Comparison of ENCODE assay signal across 8 cellular contexts in genomic region chr1:16514107-16515055, GRCh38. TPM values are rescaled to one million over a fixed set of nuclear protein-coding genes. Genes with fewer than 3 reads are reported as not detected.
A peak's percentile ranks its signal among the peaks of the same experiment; 100 is the strongest.
DNase-seq lines count a peak whose midpoint lies in the region; ATAC-seq and TF ChIP-seq lines count a peak whose summit lies in the region.
"Not testable (repeated sequence)": the region's sequence is repeated elsewhere in the genome, so short reads cannot be mapped to it uniquely, and the experiment has no call there.

Gene RNU1-1, minus strand, starts transcription at chr1:16514285.

- not testable (repeated sequence) for H3K9me3 Mint-ChIP-seq in activated CD4-positive, alpha-beta memory T cell treated with anti-CD3 and anti-CD28 coated beads, Interleukin-2, amount 10 ng/mL, durations not matched to agents 7 days and 5 days; stimulated activated naive B cell treated with anti-CD40 and anti-IgM and Interleukin-4, amounts not matched to agents 10 μg/mL and 1 μg/mL and 100 μg/mL, for 72 hours

- H3K36me3 Mint-ChIP-seq in activated CD4-positive, alpha-beta memory T cell treated with anti-CD3 and anti-CD28 coated beads, Interleukin-2, amount 10 ng/mL, durations not matched to agents 7 days and 5 days (ENCODE audit: low read depth); stimulated activated naive B cell treated with anti-CD40 and anti-IgM and Interleukin-4, amounts not matched to agents 10 μg/mL and 1 μg/mL and 100 μg/mL, for 72 hours: not testable (repeated sequence)

- H3K27me3 Mint-ChIP-seq in activated CD4-positive, alpha-beta memory T cell treated with anti-CD3 and anti-CD28 coated beads, Interleukin-2, amount 10 ng/mL, durations not matched to agents 7 days and 5 days = peaks cover 25% of the 10 kb centered on the region
- H3K27me3 Mint-ChIP-seq in stimulated activated naive B cell treated with anti-CD40 and anti-IgM and Interleukin-4, amounts not matched to agents 10 μg/mL and 1 μg/mL and 100 μg/mL, for 72 hours = peaks cover 11 to 25% of the 10 kb centered on the region in 2 donors

- not testable (repeated sequence) for H4K20me1 ChIP-seq in Karpas-422 (ENCODE audit: insufficient read depth, low read depth, low read length); OCI-LY1 (ENCODE audit: insufficient read depth, low read length)

- TF ChIP-seq CTCF in OCI-LY1 (IDR thresholded peaks at IDR 0.05; ENCODE audit: low read length); parathyroid adenoma (IDR thresholded peaks at IDR 0.05): not testable (repeated sequence)

- H3K36me3 ChIP-seq in Karpas-422 (ENCODE audit: insufficient read depth, low read length); OCI-LY1 (ENCODE audit: insufficient read depth, low read length); parathyroid adenoma (ENCODE audit: control insufficient read depth, insufficient read depth, low read length): not testable (repeated sequence)

- not testable (repeated sequence) for H3K27ac Mint-ChIP-seq in activated CD4-positive, alpha-beta memory T cell treated with anti-CD3 and anti-CD28 coated beads, Interleukin-2, amount 10 ng/mL, durations not matched to agents 7 days and 5 days; stimulated activated naive B cell treated with anti-CD40 and anti-IgM and Interleukin-4, amounts not matched to agents 10 μg/mL and 1 μg/mL and 100 μg/mL, for 72 hours

- POLR2A ChIA-PET in activated CD4-positive, alpha-beta memory T cell treated with anti-CD3 and anti-CD28 coated beads, Interleukin-2, amount 10 ng/mL, durations not matched to agents 7 days and 5 days (lab: Charles Lee) = interaction anchor here (0.7 to 3.3 kb wide), 17 partner anchors 14 to 436 kb away, joined by 3 to 47 read pairs (median 7); partner anchors contain the start of genes NBPF1, NECAP2, RNU1-2 and SZRD1

- H3K9me3 ChIP-seq in Karpas-422 (ENCODE audit: low read length); OCI-LY1 (ENCODE audit: low read length); parathyroid adenoma (ENCODE audit: control insufficient read depth, low read length): not testable (repeated sequence)

- H3K4me1 ChIP-seq in Karpas-422 (ENCODE audit: low read length); OCI-LY1 (ENCODE audit: insufficient read depth, low read length, severe bottlenecking); parathyroid adenoma: not testable (repeated sequence)

- not testable (repeated sequence) for H3K4me1 Mint-ChIP-seq in activated CD4-positive, alpha-beta memory T cell treated with anti-CD3 and anti-CD28 coated beads, Interleukin-2, amount 10 ng/mL, durations not matched to agents 7 days and 5 days; stimulated activated naive B cell treated with anti-CD40 and anti-IgM and Interleukin-4, amounts not matched to agents 10 μg/mL and 1 μg/mL and 100 μg/mL, for 72 hours

- H3K4me2 ChIP-seq in Karpas-422 (ENCODE audit: low read depth, low read length, poor library complexity, severe bottlenecking) (peak within 1 kb of the TSS; percentile 63), OCI-LY1 (ENCODE audit: low read length) (peak within 1 kb of the TSS; percentile 81), parathyroid adenoma (ENCODE audit: low read length) (peak within 1 kb of the TSS; percentile 60)

- ATAC-seq in stimulated activated naive B cell treated with anti-CD40 and anti-IgM and Interleukin-4, amounts not matched to agents 10 μg/mL and 1 μg/mL and 100 μg/mL, for 72 hours (replicated peaks) = peak; percentile 39 to 44

- not testable (repeated sequence) for H3K79me2 ChIP-seq in Karpas-422 (ENCODE audit: low read length); OCI-LY1 (ENCODE audit: insufficient read depth, low read length); parathyroid adenoma

- peak within 1 kb of the TSS; percentile 67 for H3K9ac ChIP-seq in Karpas-422 (ENCODE audit: low read length)
- peak within 1 kb of the TSS; percentile 73 for H3K9ac ChIP-seq in OCI-LY1 (ENCODE audit: low read length)
- not testable (repeated sequence) for H3K9ac ChIP-seq in parathyroid adenoma

- peak within 1 kb of the TSS; percentile 63; the same call in 1 of the 2 replicates for H3K4me3 ChIP-seq in Karpas-422 (ENCODE audit: low read length)
- H3K4me3 ChIP-seq in OCI-LY1 (ENCODE audit: low read depth, low read length, poor library complexity, severe bottlenecking) = peak within 1 kb of the TSS; percentile 66
- peak within 1 kb of the TSS; percentile 57 for H3K4me3 ChIP-seq in parathyroid adenoma (ENCODE audit: low read depth, low read length)

- H3F3A ChIP-seq in OCI-LY1 (ENCODE audit: insufficient read depth, low read length) = not testable (repeated sequence)

- H3K27ac ChIP-seq in Karpas-422 (ENCODE audit: low read length) = peak within 1 kb of the TSS; percentile 45
- peak within 1 kb of the TSS; percentile 83 for H3K27ac ChIP-seq in OCI-LY1 (ENCODE audit: low read depth, low read length, poor library complexity, severe bottlenecking)
- H3K27ac ChIP-seq in parathyroid adenoma = peak within 1 kb of the TSS; percentile 89

- H3K27me3 ChIP-seq in Karpas-422 (ENCODE audit: low read length); OCI-LY1 (ENCODE audit: insufficient read depth, low read length); parathyroid adenoma (ENCODE audit: control insufficient read depth, insufficient read depth, low read length): not testable (repeated sequence)

- CTCF ChIA-PET in activated CD4-positive, alpha-beta memory T cell treated with anti-CD3 and anti-CD28 coated beads, Interleukin-2, amount 10 ng/mL, durations not matched to agents 7 days and 5 days (lab: Charles Lee) = not testable (repeated sequence)

- not testable (repeated sequence) for H3K9me2 ChIP-seq in Karpas-422 (replicated peaks; ENCODE audit: insufficient read depth, low read length); OCI-LY1 (ENCODE audit: low read depth, low read length)

- H3K4me3 Mint-ChIP-seq in activated CD4-positive, alpha-beta memory T cell treated with anti-CD3 and anti-CD28 coated beads, Interleukin-2, amount 10 ng/mL, durations not matched to agents 7 days and 5 days; stimulated activated naive B cell treated with anti-CD40 and anti-IgM and Interleukin-4, amounts not matched to agents 10 μg/mL and 1 μg/mL and 100 μg/mL, for 72 hours: not testable (repeated sequence)

- H2AFZ ChIP-seq in Karpas-422 (ENCODE audit: low read length); OCI-LY1 (ENCODE audit: low read length): not testable (repeated sequence)
- H2AFZ ChIP-seq in parathyroid adenoma = peak within 1 kb of the TSS; percentile 73

- DNase-seq in DMS114 treated with DMSO at 0.1 percent for 48 hours (lab: John Stamatoyannopoulos, UW; ENCODE audit: unreplicated experiment) (peak; percentile 59), Karpas-422 (peak; percentile 73), cerebellar cortex (ENCODE audit: low spot score) (peak; percentile 79), hippocampal formation (lab: John Stamatoyannopoulos, UW) (peak; percentile 67 to 85)
- DNase-seq in activated CD4-positive, alpha-beta memory T cell treated with anti-CD3 and anti-CD28 coated beads, Interleukin-2, amount 10 ng/mL, durations not matched to agents 7 days and 5 days = peak; percentile 78
- DNase-seq in stimulated activated naive B cell treated with anti-CD40 and anti-IgM and Interleukin-4, amounts not matched to agents 10 μg/mL and 1 μg/mL and 100 μg/mL, for 72 hours = peak; percentile 83

RNA-seq across cellular contexts. Expression of gene RNU1-1, which starts in this region (rescaled TPM):
- under 0.01 TPM in 2 replicates for total RNA-seq in Karpas-422 (2014; rRNA removed; shearing (Covaris generic); ENCODE audit: low replicate concordance)
- 1,000 to 10,000 TPM; 1,570 to 1,691 TPM for total RNA-seq in activated CD4-positive, alpha-beta memory T cell treated with anti-CD3 and anti-CD28 coated beads, Interleukin-2, amount 10 ng/mL, durations not matched to agents 7 days and 5 days

Comparison
In these comparisons a context has a peak if more than half of its experiments do, and no peak if none do; other contexts are left out.
1. Peak in every context shown above with its lines: DNase-seq, ATAC-seq, H3K4me3 ChIP-seq and H3K27ac ChIP-seq.
2. RNA of gene RNU1-1 (total RNA-seq): 1,570 to 1,691 TPM in activated CD4-positive, alpha-beta memory T cell treated with anti-CD3 and anti-CD28 coated beads, Interleukin-2, amount 10 ng/mL, durations not matched to agents 7 days and 5 days; under 0.01 TPM in Karpas-422; every median in the first group is over 1,000 times any median in the second.
3. Peak in DNase-seq, H3K4me3 ChIP-seq, H3K27ac ChIP-seq, H3K9ac ChIP-seq and H3K4me2 ChIP-seq in Karpas-422; RNA of the gene not detected or under 1 TPM.